ENCODE assay signal across 9 cellular contexts in genomic region chr7:80699030-80699638, GRCh38.
DNase-seq lines count a peak whose midpoint lies in the region; ATAC-seq, FAIRE-seq and TF ChIP-seq lines count a peak whose summit lies in the region.
"Had no signal": no experiment of that assay in that cellular context is flagged by ENCODE, and none has a peak within 500 bp of the region (broad histone marks: within the 10 kb centered on the region; RNA-seq: fewer than 3 reads in every experiment).

No MANE protein-coding gene starts in this region.

- H3K4me1 ChIP-seq in left ventricle myocardium inferior, result peaks cover 10% of the 10 kb centered on the region
- H3K4me1 ChIP-seq in spleen, result peaks cover 0 to 12% (median 7%) of the 10 kb centered on the region in 6 donors

- ATAC-seq in HG02623 (IDR thresholded peaks at IDR 0.05; ENCODE audit: unreplicated experiment), result peak; percentile 63

- WGBS in spleen, 5 donors, result 11 to 22% (median 15%) methylated on average over 5 of the region's 5 CpGs

- FAIRE-seq in TTC549 (lab: Jason Lieb, UNC), result peak; percentile 98

- H3K27me3 ChIP-seq in left ventricle myocardium inferior (ENCODE audit: low read depth), result no peaks in the 10 kb centered on the region
- H3K27me3 ChIP-seq in spleen (replicated peaks in 1 of 7), result no peaks in the 10 kb centered on the region
- H3K27me3 ChIP-seq: BLaER1 treated with 17β-estradiol and CSF1 and Interleukin-3, amounts not matched to agents 10 nM and 100 nM had no signal

- intact Hi-C loops in left ventricle myocardium inferior (cut with micrococcal nuclease), result loop anchor here (5.0 to 10.0 kb wide), 2 partner anchors 216 to 773 kb away; partner anchors contain the start of gene SEMA3C
- intact Hi-C loops in spleen (cut with DNase I; ENCODE audit: low total_unique reads), result loop anchor here (5.0 kb wide), 1 partner anchor 773 kb away; no protein-coding TSS in a partner anchor

- TF ChIP-seq CTCF in left ventricle myocardium inferior (IDR thresholded peaks at IDR 0.05; ENCODE audit: borderline replicate concordance) (peak; percentile 76), spleen (IDR thresholded peaks at IDR 0.05 in 8 of 11, conservative IDR thresholded peaks at IDR 0.05 in 3 of 11) (peak; percentile 28 to 76 (median 60))

- no peak for TF ChIP-seq POLR2A in spleen (IDR thresholded peaks at IDR 0.05)

- H3K4me3 ChIP-seq in left ventricle myocardium inferior (no peak overlapping the region), spleen (no peak overlapping the region)
- H3K4me3 ChIP-seq: BLaER1 treated with 17β-estradiol and CSF1 and Interleukin-3, amounts not matched to agents 10 nM and 100 nM had no signal

- H3K27ac ChIP-seq in left ventricle myocardium inferior (replicated peaks), result no peak overlapping the region
- H3K27ac ChIP-seq in spleen, result no peak overlapping the region

- H3K9me3 ChIP-seq in left ventricle myocardium inferior (replicated peaks), result peaks cover 11% of the 10 kb centered on the region
- peaks cover 0 to 12% (median 10%) of the 10 kb centered on the region in 8 donors for H3K9me3 ChIP-seq in spleen

- H3K36me3 ChIP-seq in left ventricle myocardium inferior (no peaks in the 10 kb centered on the region), spleen (no peaks in the 10 kb centered on the region)
- H3K36me3 ChIP-seq: BLaER1 treated with 17β-estradiol and CSF1 and Interleukin-3, amounts not matched to agents 10 nM and 100 nM had no signal

- DNase-seq in NCI-H187 (lab: John Stamatoyannopoulos, UW), result peak; percentile 15 to 38
- DNase-seq in NCI-H187 treated with DMSO at 0.1 percent for 48 hours (lab: John Stamatoyannopoulos, UW), result no peak
- peak; percentile 24 for DNase-seq in NCI-H146 treated with DMSO at 0.1 percent for 48 hours (lab: John Stamatoyannopoulos, UW; ENCODE audit: unreplicated experiment)
- DNase-seq in left ventricle myocardium inferior, result no peak
- DNase-seq in spleen, result no peak
- DNase-seq in activated CD4-positive, alpha-beta T cell treated with anti-CD3 and anti-CD28 coated beads, Interleukin-2, amount 50 U/mL, for 1 hour, result no peak

Comparison
In these comparisons a context has a peak if more than half of its experiments do, and no peak if none do; other contexts are left out.
1. DNase-seq: peak in NCI-H187 (2 of 2) and NCI-H146 treated with DMSO at 0.1 percent for 48 hours (single experiment); none in NCI-H187 treated with DMSO at 0.1 percent for 48 hours (single experiment), left ventricle myocardium inferior (single experiment), spleen (single experiment) and activated CD4-positive, alpha-beta T cell treated with anti-CD3 and anti-CD28 coated beads, Interleukin-2, amount 50 U/mL, for 1 hour (single experiment).